Comparison of ENCODE assay signal across 8 cellular contexts in genomic region chr2:130391058-130391871, GRCh38. TPM values are rescaled to one million over a fixed set of nuclear protein-coding genes. Genes with fewer than 3 reads are reported as not detected.
DNase-seq lines count a peak whose midpoint lies in the region; ATAC-seq and TF ChIP-seq lines count a peak whose summit lies in the region.

No MANE protein-coding gene starts in this region.

- peak overlapping the region; percentile 95 for H3K27ac Mint-ChIP-seq in chondrocyte (ENCODE audit: unreplicated experiment)

- H3K27me3 Mint-ChIP-seq in chondrocyte (ENCODE audit: low read depth): peaks cover 1% of the 10 kb centered on the region

- peak overlapping the region; percentile 84 for H3K4me3 Mint-ChIP-seq in chondrocyte (ENCODE audit: unreplicated experiment)

- peak; percentile 0 for TF ChIP-seq CTCF in AG04449 (IDR thresholded peaks at IDR 0.05; ENCODE audit: insufficient read depth, low read length, missing control alignments)
- no peak for TF ChIP-seq CTCF in chondrocyte (IDR thresholded peaks at IDR 0.05)

- CTCF ChIA-PET in AG04449 (lab: Yijun Ruan, JAX): interaction anchor here (1.0 to 6.9 kb wide), 3 partner anchors 8 to 18 kb away, joined by 3 to 37 read pairs (median 30); no protein-coding TSS in a partner anchor

- no peak for DNase-seq in AG04449 (ENCODE audit: low read depth, low spot score)
- peak; percentile 69 for DNase-seq in NCI-H2196 (lab: John Stamatoyannopoulos, UW; ENCODE audit: unreplicated experiment)
- peak; percentile 17 to 35 (median 26) for DNase-seq in activated CD4-positive, CD25-positive, alpha-beta regulatory T cell (lab: John Stamatoyannopoulos, UW)
- DNase-seq in chondrocyte (ENCODE audit: low spot score): no peak
- peak; percentile 43 for DNase-seq in kidney glomerular epithelial cell (lab: John Stamatoyannopoulos, UW)
- peak; percentile 68 to 74 for DNase-seq in stimulated activated CD4-positive, alpha-beta T cell treated with anti-CD3 and anti-CD28 coated beads, Interleukin-15, amount 100 ng/mL, for 48 hours (ENCODE audit: low read depth in 2 of 2)

- no peaks in the 10 kb centered on the region for H3K36me3 Mint-ChIP-seq in chondrocyte (ENCODE audit: low read depth)

- H3K9me3 Mint-ChIP-seq in chondrocyte (ENCODE audit: low read depth): peaks cover 2% of the 10 kb centered on the region

- POLR2A ChIA-PET in AG04449 (lab: Yijun Ruan, JAX): interaction anchor here (1.8 kb wide), 1 partner anchor 18 kb away, joined by 6 read pairs; no protein-coding TSS in a partner anchor

- ATAC-seq in GM18868 (IDR thresholded peaks at IDR 0.05; ENCODE audit: unreplicated experiment): peak; percentile 86
- peak; percentile 88 for ATAC-seq in HG03066 (IDR thresholded peaks at IDR 0.05; ENCODE audit: low read depth, unreplicated experiment)

- H3K4me1 Mint-ChIP-seq in chondrocyte (ENCODE audit: low read depth): peaks cover 30% of the 10 kb centered on the region

- H3K4me3 ChIP-seq in AG04449 (ENCODE audit: low read depth, low read length): peak overlapping the region; percentile 72

RNA-seq across cellular contexts. Expression of gene PTPN18, which starts 35.4 kb away (rescaled TPM):
- 24.0 to 31.9 TPM (median 26.0 TPM) in 3 replicates for total RNA-seq in chondrocyte

RNA-seq across cellular contexts. Expression of gene IMP4, which starts 48.6 kb away (rescaled TPM):
- total RNA-seq in chondrocyte: 43.5 to 50.1 TPM (median 48.4 TPM) in 3 replicates

Comparison
In these comparisons a context has a peak if more than half of its experiments do, and no peak if none do; other contexts are left out.
1. DNase-seq: peak in NCI-H2196 (single experiment), activated CD4-positive, CD25-positive, alpha-beta regulatory T cell (4 of 4), kidney glomerular epithelial cell (single experiment) and stimulated activated CD4-positive, alpha-beta T cell treated with anti-CD3 and anti-CD28 coated beads, Interleukin-15, amount 100 ng/mL, for 48 hours (2 of 2); none in AG04449 (single experiment) and chondrocyte (single experiment).